8 cellular contexts compared by ENCODE assay signal in the genomic region with DNA sequence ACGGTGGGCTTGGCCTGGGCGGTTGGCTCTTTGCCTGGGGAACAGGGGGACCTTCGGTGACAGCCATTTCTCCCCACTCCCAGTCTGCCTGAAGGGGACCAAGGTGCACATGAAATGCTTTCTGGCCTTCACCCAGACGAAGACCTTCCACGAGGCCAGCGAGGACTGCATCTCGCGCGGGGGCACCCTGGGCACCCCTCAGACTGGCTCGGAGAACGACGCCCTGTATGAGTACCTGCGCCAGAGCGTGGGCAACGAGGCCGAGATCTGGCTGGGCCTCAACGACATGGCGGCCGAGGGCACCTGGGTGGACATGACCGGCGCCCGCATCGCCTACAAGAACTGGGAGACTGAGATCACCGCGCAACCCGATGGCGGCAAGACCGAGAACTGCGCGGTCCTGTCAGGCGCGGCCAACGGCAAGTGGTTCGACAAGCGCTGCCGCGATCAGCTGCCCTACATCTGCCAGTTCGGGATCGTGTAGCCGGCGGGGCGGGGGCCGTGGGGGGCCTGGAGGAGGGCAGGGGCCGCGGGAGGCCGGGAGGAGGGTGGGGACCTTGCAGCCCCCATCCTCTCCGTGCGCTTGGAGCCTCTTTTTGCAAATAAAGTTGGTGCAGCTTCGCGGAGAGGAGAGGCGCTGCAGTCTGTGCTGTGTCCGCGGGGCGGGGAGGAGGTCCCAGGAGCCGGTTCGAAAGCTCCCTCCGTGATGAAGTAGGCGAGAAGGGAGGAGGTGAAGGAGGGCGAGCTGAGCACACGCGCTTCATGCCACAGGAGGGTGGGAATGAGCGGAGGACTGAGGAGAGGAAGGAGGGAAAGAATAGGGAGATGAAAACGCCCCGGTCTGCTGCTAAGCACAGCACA. TPM values are rescaled to one million over a fixed set of nuclear protein-coding genes. Genes with fewer than 3 reads are reported as not detected.
A peak's percentile ranks its signal among the peaks of the same experiment; 100 is the strongest.
DNase-seq lines count a peak whose midpoint lies in the region; ATAC-seq, FAIRE-seq and TF ChIP-seq lines count a peak whose summit lies in the region.
"Had no signal": no experiment of that assay in that cellular context is flagged by ENCODE, and none has a peak within 500 bp of the region (broad histone marks: within the 10 kb centered on the region; RNA-seq: fewer than 3 reads in every experiment).

No MANE protein-coding gene starts in this region.

- no peak overlapping the region for H3K27ac ChIP-seq in GM12878 (ENCODE audit: control insufficient read depth, insufficient read depth)
- H3K27ac ChIP-seq in Karpas-422 (ENCODE audit: low read length) = no peak overlapping the region

- H3K36me3 ChIP-seq in GM12878 (ENCODE audit: control insufficient read depth in 2 of 2, insufficient read depth in 2 of 2, low read length in 1 of 2) (no peaks in the 10 kb centered on the region; a peak in 1 of 4 replicates), Karpas-422 (ENCODE audit: insufficient read depth, low read length) (no peaks in the 10 kb centered on the region)

- peak; percentile 26 for ATAC-seq in GM12878
- ATAC-seq: Panc1 had no signal

- no peak for TF ChIP-seq EP300 in GM12878 (IDR thresholded peaks at IDR 0.05; ENCODE audit: borderline replicate concordance in 1 of 2, control insufficient read depth in 1 of 2, low read depth in 2 of 2, low read length in 2 of 2)

- H3K4me3 ChIP-seq in GM12878 (no peak overlapping the region), Karpas-422 (ENCODE audit: low read length) (no peak overlapping the region)

- intact Hi-C loops in GM12878 (cut with micrococcal nuclease; ENCODE audit: unreplicated experiment) = loop anchor here (2.0 to 5.0 kb wide), 2 partner anchors 463 to 622 kb away; no protein-coding TSS in a partner anchor

- WGBS in GM12878 (ENCODE audit: insufficient coverage, insufficient replicate concordance, low lambda C conversion rate, missing lambda C conversion rate) = 87% methylated on average over 53 of the region's 64 CpGs

- SMC1A ChIA-PET in GM12878 (lab: Charles Lee; ENCODE audit: uncharacterized antibody, unreplicated experiment) = interaction anchor here (1.0 to 3.5 kb wide), 9 partner anchors 19 to 624 kb away, joined by 3 to 29 read pairs (median 3); no protein-coding TSS in a partner anchor

- no peaks in the 10 kb centered on the region for H4K20me1 ChIP-seq in GM12878 (ENCODE audit: control insufficient read depth, insufficient read depth)
- no peaks in the 10 kb centered on the region for H4K20me1 ChIP-seq in Karpas-422 (ENCODE audit: insufficient read depth, low read depth, low read length)

- CTCF ChIA-PET in GM12878 (lab: Yijun Ruan, JAX) = interaction anchor here (0.6 to 16.5 kb wide), 22 partner anchors 17 to 625 kb away, joined by 3 to 416 read pairs (median 3); a partner anchor contains a TSS

- H3K9me2 ChIP-seq in Karpas-422 (replicated peaks; ENCODE audit: insufficient read depth, low read length) = no peaks in the 10 kb centered on the region

- no peak for TF ChIP-seq RAD21 in GM12878 (IDR thresholded peaks at IDR 0.05; ENCODE audit: insufficient read depth, low read depth, low read length)

- H2AFZ ChIP-seq in GM12878 (ENCODE audit: control insufficient read depth, low read depth, low read length) (no peak overlapping the region; the same call in 1 of the 2 replicates), Karpas-422 (ENCODE audit: low read length) (no peak overlapping the region)

- no peaks in the 10 kb centered on the region for H3K79me2 ChIP-seq in GM12878 (ENCODE audit: control insufficient read depth, insufficient read depth, low read length)
- no peaks in the 10 kb centered on the region for H3K79me2 ChIP-seq in Karpas-422 (ENCODE audit: low read length)

- H3K27me3 ChIP-seq in GM12878 (replicated peaks in 1 of 2; ENCODE audit: control insufficient read depth in 2 of 2, insufficient read depth in 2 of 2, low read length in 1 of 2) (no peaks in the 10 kb centered on the region; a peak in 2 of 4 replicates), Karpas-422 (ENCODE audit: low read length) (no peaks in the 10 kb centered on the region)

- no peak for FAIRE-seq in GM12878 (lab: Jason Lieb, UNC)
- FAIRE-seq in GM12891 (lab: Jason Lieb, UNC) = no peak

- no peak overlapping the region for H3K9ac ChIP-seq in GM12878 (ENCODE audit: control insufficient read depth, insufficient read depth, low read length)
- no peak overlapping the region for H3K9ac ChIP-seq in Karpas-422 (ENCODE audit: low read length)

- H3K4me2 ChIP-seq in GM12878 (ENCODE audit: control insufficient read depth, insufficient read depth) = peak overlapping the region; percentile 58; the same call in 1 of the 2 replicates
- no peak overlapping the region for H3K4me2 ChIP-seq in Karpas-422 (ENCODE audit: low read depth, low read length, poor library complexity, severe bottlenecking)

- DNase-seq in NCI-H69 (lab: John Stamatoyannopoulos, UW) (peak; percentile 34), GM12878 (ENCODE audit: low read depth, low spot score) (no peak), iris pigment epithelial cell (ENCODE audit: low read depth) (peak; percentile 39), GM12891 (ENCODE audit: insufficient read length, low spot score) (no peak), Karpas-422 (no peak), COLO668 (lab: John Stamatoyannopoulos, UW; ENCODE audit: unreplicated experiment) (no peak)
- peak; percentile 31 for DNase-seq in stimulated activated CD4-positive, alpha-beta T cell treated with anti-CD3 and anti-CD28 coated beads, Interleukin-4, amount 100 ng/mL, for 24 hours

- POLR2A ChIA-PET in GM12878 (lab: Charles Lee) = interaction anchor here (0.5 to 0.6 kb wide), 2 partner anchors 137 to 464 kb away, joined by 3 to 5 read pairs; no protein-coding TSS in a partner anchor

- H3K9me3 ChIP-seq in GM12878 (replicated peaks; ENCODE audit: control insufficient read depth, insufficient read depth, low read length) = no peaks in the 10 kb centered on the region
- H3K9me3 ChIP-seq in Karpas-422 (ENCODE audit: low read length) = no peaks in the 10 kb centered on the region

- H3K4me1 ChIP-seq in GM12878 (ENCODE audit: control insufficient read depth, insufficient read depth, low read length) (peaks cover 9% of the 10 kb centered on the region), Karpas-422 (ENCODE audit: low read length) (peaks cover 16% of the 10 kb centered on the region)

- in situ Hi-C loops in GM12878 (cut with MboI) = loop anchor here (5.0 kb wide), 4 partner anchors 177 to 892 kb away; no protein-coding TSS in a partner anchor

- no peak for TF ChIP-seq POLR2A in GM12878 (IDR thresholded peaks at IDR 0.05; ENCODE audit: low read depth, low read length)
- TF ChIP-seq POLR2A in GM12891 (IDR thresholded peaks at IDR 0.05; ENCODE audit: low read depth, low read length) = no peak

- TF ChIP-seq CTCF in GM12878 (IDR thresholded peaks at IDR 0.05 in 2 of 3, conservative IDR thresholded peaks at IDR 0.05 in 1 of 3; ENCODE audit: control insufficient read depth in 2 of 3, extremely low read depth in 1 of 3, insufficient read depth in 1 of 3, low read depth in 3 of 3, low read length in 3 of 3) = no peak

- RAD21 ChIA-PET in GM12878 (lab: Charles Lee; ENCODE audit: unreplicated experiment) = interaction anchor here (0.5 to 2.5 kb wide), 10 partner anchors 8 to 639 kb away, joined by 3 to 18 read pairs (median 4); no protein-coding TSS in a partner anchor

- BruUV-seq in GM12878 (replicated peaks; lab: Mats Ljungman, UMichigan) = no TSS peak

RNA-seq across cellular contexts. Expression of a gene that starts 9.6 kb away (rescaled TPM):
- total RNA-seq in GM12878 (2013; cell fraction: nucleolus; rRNA removed) = not detected in 2 replicates
- total RNA-seq in GM12878 (2014; rRNA removed) = 0.11 TPM in 1 of 2 replicates, not detected in the other
- total RNA-seq in GM12878 (2014; rRNA removed; fragmentation: Illumina TruSeq; extraction: Trizol) = not detected in 2 replicates
- total RNA-seq in GM12878 (2021) = 0.23 TPM in 1 of 2 replicates, not detected in the other
- not detected for polyA plus RNA-seq in GM12878 (2011; ENCODE audit: low read depth)
- polyA plus RNA-seq in GM12878 (2011; rRNA removed) = not detected in 2 replicates
- polyA plus RNA-seq in GM12878 (2011; cell fraction: cytosol; rRNA removed) = 0.12 and 0.15 TPM in 2 replicates
- 0.51 and 0.82 TPM in 2 replicates for polyA plus RNA-seq in GM12878 (2011; cell fraction: nucleus; rRNA removed)
- polyA plus RNA-seq in GM12878 (2012) = not detected in 2 replicates
- polyA plus RNA-seq in GM12878 (2014; fragmentation: Illumina TruSeq; extraction: Trizol) = not detected in 2 replicates
- polyA plus RNA-seq in GM12878 (2014; fragmentation: Nextera tagmentation; extraction: Ambion mirVana) = not detected
- 0.13 TPM in 1 of 2 replicates, not detected in the other for polyA plus RNA-seq in GM12878 (2014; rRNA removed)
- not detected for polyA plus RNA-seq in GM12878 (2016; fragmentation: Nextera tagmentation; extraction: Ambion mirVana)
- polyA minus RNA-seq in GM12878 (2011; rRNA and poly(A)+ RNA removed) = not detected in 2 replicates
- polyA minus RNA-seq in GM12878 (2011; cell fraction: cytosol; rRNA and poly(A)+ RNA removed) = not detected in 2 replicates
- polyA minus RNA-seq in GM12878 (2011; cell fraction: nucleus; rRNA and poly(A)+ RNA removed) = 0.24 and 0.77 TPM in 2 replicates
- polyA plus RNA-seq in GM12891 (2012; ENCODE audit: low read depth, missing spikeins) = not detected
- total RNA-seq in Karpas-422 (2014; rRNA removed; shearing (Covaris generic); ENCODE audit: low replicate concordance) = not detected in 2 replicates

RNA-seq across cellular contexts. Expression of a gene that starts 59.6 kb away (rescaled TPM):
- total RNA-seq in GM12878 (2013; cell fraction: nucleolus; rRNA removed) = 100 and 127 TPM in 2 replicates
- total RNA-seq in GM12878 (2014; rRNA removed) (76.8 and 77.9 TPM in 2 replicates), GM12878 (2014; rRNA removed; fragmentation: Illumina TruSeq; extraction: Trizol) (66.7 and 68.5 TPM in 2 replicates), GM12878 (2021) (55.5 and 62.2 TPM in 2 replicates)
- polyA plus RNA-seq in GM12878 (2011; ENCODE audit: low read depth) = 63.3 TPM
- polyA plus RNA-seq in GM12878 (2011; rRNA removed) (119 and 121 TPM in 2 replicates), GM12878 (2014; fragmentation: Illumina TruSeq; extraction: Trizol) (46.3 and 58.0 TPM in 2 replicates), GM12878 (2014; fragmentation: Nextera tagmentation; extraction: Ambion mirVana) (100 to 1,000 TPM; 159 to 193 TPM), GM12878 (2014; rRNA removed) (71.9 and 72.6 TPM in 2 replicates), GM12878 (2016; fragmentation: Nextera tagmentation; extraction: Ambion mirVana) (10 to 100 TPM; 88.9 to 94.5 TPM)
- 70.9 and 86.3 TPM in 2 replicates for polyA plus RNA-seq in GM12878 (2011; cell fraction: cytosol; rRNA removed)
- 84.9 and 86.2 TPM in 2 replicates for polyA plus RNA-seq in GM12878 (2011; cell fraction: nucleus; rRNA removed)
- 60.1 and 67.1 TPM in 2 replicates for polyA plus RNA-seq in GM12878 (2012)
- 70.0 and 75.6 TPM in 2 replicates for polyA minus RNA-seq in GM12878 (2011; rRNA and poly(A)+ RNA removed)
- polyA minus RNA-seq in GM12878 (2011; cell fraction: cytosol; rRNA and poly(A)+ RNA removed) = 13.4 and 16.3 TPM in 2 replicates
- polyA minus RNA-seq in GM12878 (2011; cell fraction: nucleus; rRNA and poly(A)+ RNA removed) = 34.9 and 60.0 TPM in 2 replicates
- 51.5 TPM for polyA plus RNA-seq in GM12891 (2012; ENCODE audit: low read depth, missing spikeins)
- total RNA-seq in Karpas-422 (2014; rRNA removed; shearing (Covaris generic); ENCODE audit: low replicate concordance) = 67.1 and 78.6 TPM in 2 replicates

RNA-seq across cellular contexts. Expression of a gene that starts 59.7 kb away (rescaled TPM):
- total RNA-seq in GM12878 (2013; cell fraction: nucleolus; rRNA removed) = 56.2 and 56.3 TPM in 2 replicates
- total RNA-seq in GM12878 (2014; rRNA removed) (46.5 and 46.9 TPM in 2 replicates), GM12878 (2014; rRNA removed; fragmentation: Illumina TruSeq; extraction: Trizol) (29.6 and 32.1 TPM in 2 replicates), GM12878 (2021) (40.0 and 42.6 TPM in 2 replicates)
- 11.9 TPM for polyA plus RNA-seq in GM12878 (2011; ENCODE audit: low read depth)
- polyA plus RNA-seq in GM12878 (2011; rRNA removed) (56.5 and 79.1 TPM in 2 replicates), GM12878 (2014; fragmentation: Illumina TruSeq; extraction: Trizol) (40.3 and 47.8 TPM in 2 replicates), GM12878 (2014; fragmentation: Nextera tagmentation; extraction: Ambion mirVana) (1 to 10 TPM; 6.8 to 7.4 TPM), GM12878 (2014; rRNA removed) (38.1 and 41.5 TPM in 2 replicates), GM12878 (2016; fragmentation: Nextera tagmentation; extraction: Ambion mirVana) (10 to 100 TPM; 39.4 to 42.1 TPM)
- 87.6 and 105 TPM in 2 replicates for polyA plus RNA-seq in GM12878 (2011; cell fraction: cytosol; rRNA removed)
- polyA plus RNA-seq in GM12878 (2011; cell fraction: nucleus; rRNA removed) = 50.4 and 58.3 TPM in 2 replicates
- polyA plus RNA-seq in GM12878 (2012) = 19.2 and 21.2 TPM in 2 replicates
- polyA minus RNA-seq in GM12878 (2011; rRNA and poly(A)+ RNA removed) = 190 TPM in 2 replicates
- polyA minus RNA-seq in GM12878 (2011; cell fraction: cytosol; rRNA and poly(A)+ RNA removed) = 25.6 and 27.0 TPM in 2 replicates
- 24.4 and 43.5 TPM in 2 replicates for polyA minus RNA-seq in GM12878 (2011; cell fraction: nucleus; rRNA and poly(A)+ RNA removed)
- 18.5 TPM for polyA plus RNA-seq in GM12891 (2012; ENCODE audit: low read depth, missing spikeins)
- 70.9 and 93.4 TPM in 2 replicates for total RNA-seq in Karpas-422 (2014; rRNA removed; shearing (Covaris generic); ENCODE audit: low replicate concordance)

Comparison
In these comparisons a context has a peak if more than half of its experiments do, and no peak if none do; other contexts are left out.
1. DNase-seq: peak in NCI-H69 (single experiment), iris pigment epithelial cell (single experiment) and stimulated activated CD4-positive, alpha-beta T cell treated with anti-CD3 and anti-CD28 coated beads, Interleukin-4, amount 100 ng/mL, for 24 hours (single experiment); none in GM12878 (single experiment), GM12891 (single experiment), Karpas-422 (single experiment) and COLO668 (single experiment).